Comparison of ENCODE assay signal across 8 cellular contexts in genomic region chr7:28853834-28854749, GRCh38.
DNase-seq lines count a peak whose midpoint lies in the region; ATAC-seq and TF ChIP-seq lines count a peak whose summit lies in the region.

No MANE protein-coding gene starts in this region.

- peaks cover 5% of the 10 kb centered on the region; the same call in 1 of the 2 replicates for H3K27me3 ChIP-seq in BJ (ENCODE audit: control insufficient read depth, insufficient read depth, low read length)

- H3K36me3 Mint-ChIP-seq in activated CD4-positive, alpha-beta memory T cell treated with anti-CD3 and anti-CD28 coated beads, Interleukin-2, amount 10 ng/mL, durations not matched to agents 7 days and 5 days (ENCODE audit: low read depth) = no peaks in the 10 kb centered on the region
- no peaks in the 10 kb centered on the region for H3K36me3 Mint-ChIP-seq in effector memory CD8-positive, alpha-beta T cell (ENCODE audit: insufficient read depth)

- H3K9me3 Mint-ChIP-seq in activated CD4-positive, alpha-beta memory T cell treated with anti-CD3 and anti-CD28 coated beads, Interleukin-2, amount 10 ng/mL, durations not matched to agents 7 days and 5 days = no peaks in the 10 kb centered on the region
- no peaks in the 10 kb centered on the region for H3K9me3 Mint-ChIP-seq in effector memory CD8-positive, alpha-beta T cell

- H3K4me3 ChIP-seq in BJ (ENCODE audit: low read depth, low read length) = peak overlapping the region; percentile 33

- peak overlapping the region; percentile 35 for H3K4me3 Mint-ChIP-seq in activated CD4-positive, alpha-beta memory T cell treated with anti-CD3 and anti-CD28 coated beads, Interleukin-2, amount 10 ng/mL, durations not matched to agents 7 days and 5 days
- peak overlapping the region; percentile 77 to 78 for H3K4me3 Mint-ChIP-seq in effector memory CD8-positive, alpha-beta T cell

- CTCF ChIA-PET in BJ (lab: Yijun Ruan, JAX) = interaction anchor here (0.6 to 1.7 kb wide), 22 partner anchors 9 to 1645 kb away, joined by 3 to 9 read pairs (median 4); no protein-coding TSS in a partner anchor
- CTCF ChIA-PET in activated CD4-positive, alpha-beta memory T cell treated with anti-CD3 and anti-CD28 coated beads, Interleukin-2, amount 10 ng/mL, durations not matched to agents 7 days and 5 days (lab: Charles Lee) = interaction anchor here (0.5 to 1.0 kb wide), 4 partner anchors 15 to 779 kb away, joined by 3 read pairs; no protein-coding TSS in a partner anchor

- POLR2A ChIA-PET in BJ (lab: Charles Lee) = no interaction called here
- POLR2A ChIA-PET in activated CD4-positive, alpha-beta memory T cell treated with anti-CD3 and anti-CD28 coated beads, Interleukin-2, amount 10 ng/mL, durations not matched to agents 7 days and 5 days (lab: Charles Lee) = no interaction called here

- DNase-seq in BJ (ENCODE audit: low read depth) (no peak), GM19238 (ENCODE audit: insufficient read length, low spot score) (peak; percentile 90), NCI-H69 (lab: John Stamatoyannopoulos, UW) (peak; percentile 92), mesenteric fat pad (ENCODE audit: low spot score) (peak; percentile 95)
- peak; percentile 68 for DNase-seq in activated CD4-positive, alpha-beta memory T cell treated with anti-CD3 and anti-CD28 coated beads, Interleukin-2, amount 10 ng/mL, durations not matched to agents 7 days and 5 days
- DNase-seq in effector memory CD8-positive, alpha-beta T cell = peak; percentile 15 to 49 (median 30)
- DNase-seq in stimulated activated CD8-positive, alpha-beta memory T cell treated with anti-CD3 and anti-CD28 coated beads, Interleukin-12 subunit alpha, Interleukin-12 subunit beta, amount 100 ng/mL, for 4 hours (ENCODE audit: low read depth) = peak; percentile 50

- peak; percentile 90 for TF ChIP-seq CTCF in BJ (IDR thresholded peaks at IDR 0.05; ENCODE audit: insufficient read depth, low read depth, low read length)

- H3K36me3 ChIP-seq in BJ (ENCODE audit: control insufficient read depth, insufficient read depth, low read length) = no peaks in the 10 kb centered on the region

- peaks cover 5% of the 10 kb centered on the region for H3K4me1 Mint-ChIP-seq in activated CD4-positive, alpha-beta memory T cell treated with anti-CD3 and anti-CD28 coated beads, Interleukin-2, amount 10 ng/mL, durations not matched to agents 7 days and 5 days
- peaks cover 9 to 12% of the 10 kb centered on the region in 2 donors for H3K4me1 Mint-ChIP-seq in effector memory CD8-positive, alpha-beta T cell (ENCODE audit: low read depth in 2 of 2)

- peaks cover 39% of the 10 kb centered on the region for H3K27me3 Mint-ChIP-seq in activated CD4-positive, alpha-beta memory T cell treated with anti-CD3 and anti-CD28 coated beads, Interleukin-2, amount 10 ng/mL, durations not matched to agents 7 days and 5 days
- H3K27me3 Mint-ChIP-seq in effector memory CD8-positive, alpha-beta T cell = peaks cover 61 to 64% of the 10 kb centered on the region in 2 donors

- H3K27ac Mint-ChIP-seq in activated CD4-positive, alpha-beta memory T cell treated with anti-CD3 and anti-CD28 coated beads, Interleukin-2, amount 10 ng/mL, durations not matched to agents 7 days and 5 days = no peak overlapping the region
- H3K27ac Mint-ChIP-seq in effector memory CD8-positive, alpha-beta T cell = no peak overlapping the region

- peak; percentile 92 for ATAC-seq in HG03378 (IDR thresholded peaks at IDR 0.05; ENCODE audit: unreplicated experiment)
- peak; percentile 78 for ATAC-seq in effector memory CD8-positive, alpha-beta T cell (replicated peaks)
